ENCODE assay signal across 8 cellular contexts in genomic region chr7:157339777-157340677, GRCh38. TPM values are rescaled to one million over a fixed set of nuclear protein-coding genes. Genes with fewer than 3 reads are reported as not detected.
DNase-seq lines count a peak whose midpoint lies in the region; ATAC-seq and TF ChIP-seq lines count a peak whose summit lies in the region.

No MANE protein-coding gene starts in this region.

- H3K4me1 ChIP-seq in OCI-LY3 (ENCODE audit: low read length) (peaks cover 30% of the 10 kb centered on the region), esophagus muscularis mucosa (peaks cover 50 to 83% (median 72%) of the 10 kb centered on the region in 4 donors), stomach smooth muscle (ENCODE audit: control insufficient read depth, insufficient read depth, low read length) (peaks cover 32% of the 10 kb centered on the region)

- ATAC-seq in HG03159 (IDR thresholded peaks at IDR 0.05; ENCODE audit: unreplicated experiment) (peak; percentile 27), natural killer cell (peak in 2 of 3 donors; percentile 36 to 53), HG02973 (IDR thresholded peaks at IDR 0.05; ENCODE audit: unreplicated experiment) (no peak)
- no peak for ATAC-seq in activated T-cell treated with anti-CD3 and anti-CD28 coated beads, Interleukin-2, amount 50 U/mL, for 4 hours

- peaks cover 78% of the 10 kb centered on the region for H3K79me2 ChIP-seq in OCI-LY3 (ENCODE audit: low read length)

- peak overlapping the region; percentile 58 to 96 for H3K27ac Mint-ChIP-seq in natural killer cell

- no peaks in the 10 kb centered on the region for H3K9me3 Mint-ChIP-seq in activated T-cell treated with anti-CD3 and anti-CD28 coated beads, Interleukin-2, amount 50 U/mL, for 4 hours
- H3K9me3 Mint-ChIP-seq in natural killer cell, result no peaks in the 10 kb centered on the region

- H4K20me1 ChIP-seq in OCI-LY3 (ENCODE audit: insufficient read depth, low read length), result peaks cover 45% of the 10 kb centered on the region

- peak overlapping the region; percentile 44 for H3K27ac ChIP-seq in OCI-LY3 (ENCODE audit: low read length)
- peak overlapping the region in 1 of 4 donors; percentile 98 for H3K27ac ChIP-seq in esophagus muscularis mucosa (replicated peaks in 1 of 4)
- no peak overlapping the region for H3K27ac ChIP-seq in stomach smooth muscle (ENCODE audit: low read length)

- no peak for TF ChIP-seq POLR2A in esophagus muscularis mucosa (IDR thresholded peaks at IDR 0.05; ENCODE audit: low read depth)

- DNase-seq in ELR (ENCODE audit: low read depth), result peak; percentile 80
- DNase-seq in activated T-cell treated with anti-CD3 and anti-CD28 coated beads, Interleukin-2, amount 50 U/mL, for 4 hours, result peak; percentile 60
- DNase-seq in esophagus muscularis mucosa (ENCODE audit: extremely low spot score), result no peak
- DNase-seq in natural killer cell, result peak; percentile 54

- no peaks in the 10 kb centered on the region for H3K27me3 Mint-ChIP-seq in activated T-cell treated with anti-CD3 and anti-CD28 coated beads, Interleukin-2, amount 50 U/mL, for 4 hours (ENCODE audit: low read depth)
- H3K27me3 Mint-ChIP-seq in natural killer cell (ENCODE audit: low read depth in 2 of 2), result no peaks in the 10 kb centered on the region

- peak; percentile 89 for TF ChIP-seq CTCF in OCI-LY3 (IDR thresholded peaks at IDR 0.05; ENCODE audit: low read depth, low read length)
- TF ChIP-seq CTCF in esophagus muscularis mucosa (IDR thresholded peaks at IDR 0.05), result peak; percentile 85 to 94 (median 92)
- TF ChIP-seq CTCF in natural killer cell (IDR thresholded peaks at IDR 0.05), result peak; percentile 85

- H2AFZ ChIP-seq in OCI-LY3 (ENCODE audit: low read depth, low read length), result no peak overlapping the region

- H3K9ac ChIP-seq in OCI-LY3 (ENCODE audit: low read length), result no peak overlapping the region
- peak overlapping the region in 1 of 2 donors; percentile 42 for H3K9ac ChIP-seq in stomach smooth muscle (ENCODE audit: low read length in 2 of 2)

- H3K9me3 ChIP-seq in OCI-LY3 (ENCODE audit: insufficient read depth, low read length) (no peaks in the 10 kb centered on the region), esophagus muscularis mucosa (no peaks in the 10 kb centered on the region), stomach smooth muscle (ENCODE audit: control insufficient read depth in 2 of 2, low read length in 2 of 2) (no peaks in the 10 kb centered on the region)

- peak overlapping the region; percentile 95 for H3K4me3 Mint-ChIP-seq in activated T-cell treated with anti-CD3 and anti-CD28 coated beads, Interleukin-2, amount 50 U/mL, for 4 hours
- H3K4me3 Mint-ChIP-seq in natural killer cell, result peak overlapping the region; percentile 54

- H3K36me3 ChIP-seq in OCI-LY3 (replicated peaks; ENCODE audit: low read depth, low read length) (peaks cover 3% of the 10 kb centered on the region), esophagus muscularis mucosa (no peaks in the 10 kb centered on the region), stomach smooth muscle (ENCODE audit: control insufficient read depth in 2 of 2, insufficient read depth in 2 of 2, low read length in 2 of 2) (no peaks in the 10 kb centered on the region)

- H3K4me1 Mint-ChIP-seq in activated T-cell treated with anti-CD3 and anti-CD28 coated beads, Interleukin-2, amount 50 U/mL, for 4 hours (ENCODE audit: low read depth), result peaks cover 56% of the 10 kb centered on the region
- peaks cover 56 to 63% of the 10 kb centered on the region in 2 donors for H3K4me1 Mint-ChIP-seq in natural killer cell

- peaks cover 14% of the 10 kb centered on the region for H3K36me3 Mint-ChIP-seq in activated T-cell treated with anti-CD3 and anti-CD28 coated beads, Interleukin-2, amount 50 U/mL, for 4 hours (ENCODE audit: insufficient read depth)
- H3K36me3 Mint-ChIP-seq in natural killer cell, result no peaks in the 10 kb centered on the region

- WGBS in esophagus muscularis mucosa, result 45% methylated on average over 25 of the region's 25 CpGs

- H3K27me3 ChIP-seq in OCI-LY3 (ENCODE audit: low read depth, low read length) (no peaks in the 10 kb centered on the region), esophagus muscularis mucosa (no peaks in the 10 kb centered on the region), stomach smooth muscle (ENCODE audit: control insufficient read depth in 1 of 2, insufficient read depth in 2 of 2, low read length in 2 of 2) (no peaks in the 10 kb centered on the region)

- peak overlapping the region; percentile 17 for H3K4me3 ChIP-seq in OCI-LY3 (ENCODE audit: low read length)
- H3K4me3 ChIP-seq in esophagus muscularis mucosa, result peak overlapping the region in 1 of 4 donors; percentile 93
- peak overlapping the region; percentile 11 to 35 for H3K4me3 ChIP-seq in stomach smooth muscle (ENCODE audit: low read length in 2 of 2)

- peak overlapping the region; percentile 40 for H3K4me2 ChIP-seq in OCI-LY3 (ENCODE audit: low read length)

- no peak for TF ChIP-seq EP300 in esophagus muscularis mucosa (IDR thresholded peaks at IDR 0.05)

- intact Hi-C loops in esophagus muscularis mucosa (cut with DNase I), result loop anchor here (5.0 kb wide), 1 partner anchor 47 kb away; no protein-coding TSS in a partner anchor
- intact Hi-C loops in natural killer cell (cut with micrococcal nuclease), result loop anchor here (1.0 to 5.0 kb wide), 3 partner anchors 37 to 201 kb away; no protein-coding TSS in a partner anchor

RNA-seq across cellular contexts. Expression of gene DNAJB6, which starts 3.2 kb away (rescaled TPM):
- total RNA-seq in activated T-cell treated with anti-CD3 and anti-CD28 coated beads, Interleukin-2, amount 50 U/mL, for 4 hours, result 100 to 1,000 TPM; 107 to 129 (median 117) TPM
- total RNA-seq in esophagus muscularis mucosa, result 100 to 1,000 TPM; 103 to 151 (median 139) TPM
- total RNA-seq in natural killer cell, result 100 to 1,000 TPM; 309 to 343 (median 340) TPM

Comparison
In these comparisons a context has a peak if more than half of its experiments do, and no peak if none do; other contexts are left out.
1. ATAC-seq: peak in HG03159 (single experiment) and natural killer cell (2 of 3); none in activated T-cell treated with anti-CD3 and anti-CD28 coated beads, Interleukin-2, amount 50 U/mL, for 4 hours (0 of 2) and HG02973 (single experiment).
2. Peak in every context shown above with its lines, with median percentiles within 50 percentile points of each other: CTCF ChIP-seq.